In genomic region chr3:104556372-104557078, GRCh38 we compare ENCODE assay signal across 14 cellular contexts.
DNase-seq lines count a peak whose midpoint lies in the region; ATAC-seq and TF ChIP-seq lines count a peak whose summit lies in the region.
"Had no signal": no experiment of that assay in that cellular context is flagged by ENCODE, and none has a peak within 500 bp of the region (broad histone marks: within the 10 kb centered on the region; RNA-seq: fewer than 3 reads in every experiment).

No MANE protein-coding gene starts in this region.

- peak overlapping the region; percentile 37 for H3K4me2 ChIP-seq in parathyroid adenoma (ENCODE audit: low read length)

- H3K9ac ChIP-seq in parathyroid adenoma: no peak overlapping the region

- TF ChIP-seq CTCF in choroid plexus epithelial cell (conservative IDR thresholded peaks at IDR 0.05; ENCODE audit: low read depth, low read length) (no peak), parathyroid adenoma (IDR thresholded peaks at IDR 0.05) (no peak), gastroesophageal sphincter (IDR thresholded peaks at IDR 0.05) (no peak)

- H3K27me3 ChIP-seq in parathyroid adenoma (ENCODE audit: control insufficient read depth, insufficient read depth, low read length) (no peaks in the 10 kb centered on the region), gastroesophageal sphincter (no peaks in the 10 kb centered on the region)

- DNase-seq in NOMO-1 treated with dmso at 0.1 percent for 144 hours (lab: John Stamatoyannopoulos, UW; ENCODE audit: unreplicated experiment): peak; percentile 51
- DNase-seq in choroid plexus epithelial cell (ENCODE audit: low read depth): peak; percentile 61
- no peak for DNase-seq in germinal center (ENCODE audit: low spot score)
- DNase-seq in activated CD4-positive, alpha-beta T cell treated with anti-CD3 and anti-CD28 coated beads for 1 hour: no peak
- no peak for DNase-seq in posterior cingulate gyrus
- DNase-seq: activated naive CD4-positive, alpha-beta T cell treated with anti-CD3 and anti-CD28 coated beads for 36 hours; CD4-positive, CD25-positive, alpha-beta regulatory T cell; NCI-H146; NCI-H524 treated with DMSO at 0.1 percent for 48 hours had no signal

- H3K9me3 ChIP-seq in parathyroid adenoma (ENCODE audit: control insufficient read depth, low read length) (no peaks in the 10 kb centered on the region), gastroesophageal sphincter (no peaks in the 10 kb centered on the region)

- H3K4me1 ChIP-seq in parathyroid adenoma (peaks cover 10% of the 10 kb centered on the region), gastroesophageal sphincter (no peaks in the 10 kb centered on the region)

- H3K36me3 ChIP-seq in parathyroid adenoma (ENCODE audit: control insufficient read depth, insufficient read depth, low read length) (no peaks in the 10 kb centered on the region), gastroesophageal sphincter (no peaks in the 10 kb centered on the region)

- no peak for TF ChIP-seq POLR2A in gastroesophageal sphincter (IDR thresholded peaks at IDR 0.05)

- H3K27ac ChIP-seq in parathyroid adenoma (peak overlapping the region; percentile 73), gastroesophageal sphincter (no peak overlapping the region)
- H3K27ac ChIP-seq: epithelial cell of prostate had no signal

- TF ChIP-seq EP300 in gastroesophageal sphincter (IDR thresholded peaks at IDR 0.05): no peak

- WGBS in gastroesophageal sphincter (ENCODE audit: low coverage in 1 of 2), 2 donors: 59 to 72% methylated on average over 3 to 4 of the region's 4 CpGs

- intact Hi-C loops in posterior cingulate gyrus (cut with DNase I): no loop called here

- no peaks in the 10 kb centered on the region for H3K79me2 ChIP-seq in parathyroid adenoma

- peak overlapping the region; percentile 61 for H2AFZ ChIP-seq in parathyroid adenoma

- peak; percentile 44 for ATAC-seq in GM19043 (IDR thresholded peaks at IDR 0.05; ENCODE audit: low read depth, unreplicated experiment)
- ATAC-seq in gastroesophageal sphincter: no peak

- no peak overlapping the region for H3K4me3 ChIP-seq in choroid plexus epithelial cell (ENCODE audit: low read depth, low read length)
- H3K4me3 ChIP-seq in parathyroid adenoma (ENCODE audit: low read depth, low read length): no peak overlapping the region
- no peak overlapping the region for H3K4me3 ChIP-seq in gastroesophageal sphincter
- H3K4me3 ChIP-seq: lung had no signal

Comparison
In these comparisons a context has a peak if more than half of its experiments do, and no peak if none do; other contexts are left out.
1. DNase-seq: peak in NOMO-1 treated with dmso at 0.1 percent for 144 hours (single experiment) and choroid plexus epithelial cell (single experiment); none in germinal center (single experiment), activated CD4-positive, alpha-beta T cell treated with anti-CD3 and anti-CD28 coated beads for 1 hour (single experiment) and posterior cingulate gyrus (0 of 10).